15 cellular contexts compared by ENCODE assay signal in genomic region chr2:182594286-182594685, GRCh38.
DNase-seq lines count a peak whose midpoint lies in the region; ATAC-seq and TF ChIP-seq lines count a peak whose summit lies in the region.
"Had no signal": no experiment of that assay in that cellular context is flagged by ENCODE, and none has a peak within 500 bp of the region (broad histone marks: within the 10 kb centered on the region; RNA-seq: fewer than 3 reads in every experiment).

No MANE protein-coding gene starts in this region.

- WGBS in thyroid gland, 2 donors = 93 to 94% methylated on average over 1 of the region's 1 CpG

- H3K36me3 ChIP-seq in PC-3 (ENCODE audit: low read depth, low read length) (no peaks in the 10 kb centered on the region), thyroid gland (no peaks in the 10 kb centered on the region)

- H3K9ac ChIP-seq in PC-3 (ENCODE audit: low read length) = no peak overlapping the region

- DNase-seq in ELR (ENCODE audit: low read depth) (peak; percentile 65), PC-3 (peak; percentile 31), fibroblast of peridontal ligament (ENCODE audit: extremely low read depth) (peak; percentile 65), renal cortical epithelial cell (ENCODE audit: low read depth) (peak; percentile 20), DMS 273 treated with DMSO at 0.1 percent for 48 hours (lab: John Stamatoyannopoulos, UW) (no peak), C1 segment of cervical spinal cord (lab: John Stamatoyannopoulos, UW) (no peak), thyroid gland (no peak)
- DNase-seq: activated CD4-positive, alpha-beta T cell treated with anti-CD3 and anti-CD28 coated beads for 36 hours; activated naive CD4-positive, alpha-beta T cell treated with anti-CD3 and anti-CD28 coated beads, Interleukin-2, amount 10 ng/mL, durations not matched to agents 7 days and 5 days; CD4-positive, CD25-positive, alpha-beta regulatory T cell; DND-41; naive thymus-derived CD8-positive, alpha-beta T cell; SIG-M5; T-helper 9 cell had no signal

- H3K4me1 ChIP-seq in PC-3 (ENCODE audit: insufficient read depth, low read length) = no peaks in the 10 kb centered on the region
- peaks cover 3 to 5% of the 10 kb centered on the region in 2 donors for H3K4me1 ChIP-seq in thyroid gland

- H4K20me1 ChIP-seq in PC-3 (ENCODE audit: low read length) = no peaks in the 10 kb centered on the region

- TF ChIP-seq POLR2A in thyroid gland (IDR thresholded peaks at IDR 0.05) = no peak

- no peaks in the 10 kb centered on the region for H3K9me2 ChIP-seq in PC-3 (replicated peaks; ENCODE audit: low read length)

- intact Hi-C loops in PC-3 (cut with micrococcal nuclease) = no loop called here
- intact Hi-C loops in thyroid gland (cut with DNase I) = no loop called here

- CTCF ChIA-PET in PC-3 (lab: Charles Lee) = no interaction called here

- H3K9me3 ChIP-seq in PC-3 (ENCODE audit: low read length) (no peaks in the 10 kb centered on the region), thyroid gland (no peaks in the 10 kb centered on the region)

- no peak overlapping the region for H3K27ac ChIP-seq in PC-3 (ENCODE audit: low read length)
- no peak overlapping the region for H3K27ac ChIP-seq in thyroid gland

- TF ChIP-seq CTCF in PC-3 (conservative IDR thresholded peaks at IDR 0.05; ENCODE audit: low read depth, low read length) = no peak
- no peak for TF ChIP-seq CTCF in thyroid gland (IDR thresholded peaks at IDR 0.05)

- H3K4me2 ChIP-seq in PC-3 (ENCODE audit: low read length) = no peak overlapping the region

- no peak overlapping the region for H3K4me3 ChIP-seq in PC-3 (ENCODE audit: low read length)
- no peak overlapping the region for H3K4me3 ChIP-seq in thyroid gland (replicated peaks in 1 of 3)

- H2AFZ ChIP-seq in PC-3 (ENCODE audit: low read length) = no peak overlapping the region

- no peaks in the 10 kb centered on the region for H3F3A ChIP-seq in PC-3 (ENCODE audit: low read length, unreplicated experiment)

- POLR2A ChIA-PET in PC-3 (lab: Charles Lee; ENCODE audit: unreplicated experiment) = no interaction called here

- no peaks in the 10 kb centered on the region for H3K79me2 ChIP-seq in PC-3 (ENCODE audit: low read length)

- no TSS peak for BruUV-seq in PC-3 (replicated peaks; lab: Mats Ljungman, UMichigan)

- no peaks in the 10 kb centered on the region for H3K27me3 ChIP-seq in PC-3 (ENCODE audit: low read length)
- H3K27me3 ChIP-seq in thyroid gland = no peaks in the 10 kb centered on the region

- ATAC-seq in PC-3 (no peak; the same call in 1 of the 2 replicates), GM19467 (IDR thresholded peaks at IDR 0.05; ENCODE audit: unreplicated experiment) (no peak)
- ATAC-seq: activated CD4-positive, alpha-beta T cell treated with anti-CD3 and anti-CD28 coated beads for 36 hours; naive thymus-derived CD8-positive, alpha-beta T cell had no signal

Comparison
In these comparisons a context has a peak if more than half of its experiments do, and no peak if none do; other contexts are left out.
1. DNase-seq: peak in ELR (single experiment), PC-3 (single experiment), fibroblast of peridontal ligament (single experiment) and renal cortical epithelial cell (single experiment); none in DMS 273 treated with DMSO at 0.1 percent for 48 hours (single experiment), C1 segment of cervical spinal cord (0 of 14) and thyroid gland (0 of 2).